In the genomic region with DNA sequence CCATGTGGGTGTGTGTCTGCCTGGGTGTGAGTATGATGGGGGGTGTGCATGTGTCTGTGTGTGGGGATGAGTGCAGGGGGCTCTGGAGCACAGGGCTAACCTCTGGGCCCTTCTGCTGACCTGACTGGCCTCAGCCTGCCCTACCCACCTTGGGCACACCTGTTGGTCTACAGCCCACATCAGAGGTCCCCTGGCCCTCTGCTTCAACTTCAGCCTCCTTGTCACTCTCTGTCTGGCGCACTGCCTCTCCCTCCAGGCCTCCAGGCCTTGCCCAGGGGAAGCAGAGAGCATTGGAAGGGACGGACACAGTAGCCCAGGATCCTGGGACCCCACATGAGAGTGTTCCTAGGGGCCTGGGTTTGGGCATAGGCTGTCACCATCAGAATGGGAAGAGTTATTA, we compare ENCODE assay signal across 22 cellular contexts.
DNase-seq lines count a peak whose midpoint lies in the region; ATAC-seq and TF ChIP-seq lines count a peak whose summit lies in the region.
"Had no signal": no experiment of that assay in that cellular context is flagged by ENCODE, and none has a peak within 500 bp of the region (broad histone marks: within the 10 kb centered on the region; RNA-seq: fewer than 3 reads in every experiment).

No MANE protein-coding gene starts in this region.

- H3K27ac ChIP-seq in RWPE1 (peak overlapping the region; percentile 37; the same call in 1 of the 2 replicates), mesenchymal stem cell (ENCODE audit: low read length, poor library complexity, severe bottlenecking) (no peak overlapping the region)
- H3K27ac ChIP-seq: GM23248, KMS-11, Peyer's patch, SJCRH30 had no signal

- CTCF ChIA-PET in RWPE1 (lab: Yijun Ruan, JAX): no interaction called here

- H3K4me3 Mint-ChIP-seq in progenitor cell of endocrine pancreas (ENCODE audit: low read depth): no peak overlapping the region
- no peak overlapping the region for H3K4me3 Mint-ChIP-seq in stimulated activated naive CD8-positive, alpha-beta T cell treated with anti-CD3 and anti-CD28 coated beads, Interleukin-15, amount 100 ng/mL, for 72 hours
- H3K4me3 Mint-ChIP-seq: H9 had no signal

- WGBS in mesenchymal stem cell: 100% methylated on average over 2 of the region's 2 CpGs

- H3K36me3 ChIP-seq in mesenchymal stem cell (ENCODE audit: control insufficient read depth in 1 of 2, insufficient read depth in 2 of 2, low read depth in 1 of 2, low read length in 2 of 2): no peaks in the 10 kb centered on the region
- H3K36me3 ChIP-seq: BE2C, Peyer's patch, SJCRH30 had no signal

- no peak overlapping the region for H2AK5ac ChIP-seq in mesenchymal stem cell (ENCODE audit: low read length, severe bottlenecking)

- no peaks in the 10 kb centered on the region for H3K36me3 Mint-ChIP-seq in progenitor cell of endocrine pancreas (ENCODE audit: insufficient read depth)

- peak overlapping the region in 1 of 2 experiments; percentile 62 for H3K14ac ChIP-seq in mesenchymal stem cell (ENCODE audit: low read length in 2 of 2)

- no peak overlapping the region for H3K23ac ChIP-seq in mesenchymal stem cell (ENCODE audit: low read length in 2 of 2)

- peak; percentile 1 for DNase-seq in AG08396 (ENCODE audit: low spot score)
- DNase-seq in RWPE1 (ENCODE audit: low spot score): no peak
- no peak for DNase-seq in mesenchymal stem cell
- DNase-seq in progenitor cell of endocrine pancreas (ENCODE audit: low spot score, unreplicated experiment): peak; percentile 2
- DNase-seq in midbrain (lab: John Stamatoyannopoulos, UW): no peak
- no peak for DNase-seq in NCI-H1105 (lab: John Stamatoyannopoulos, UW)
- DNase-seq in stimulated activated naive CD8-positive, alpha-beta T cell treated with anti-CD3 and anti-CD28 coated beads, Interleukin-15, amount 100 ng/mL, for 72 hours: no peak
- DNase-seq: BE2C, EL, GF-D8, GM23248, H9, NCI-H1092 treated with DMSO at 0.1 percent for 48 hours, NCI-H146, NCI-H2029 treated with DMSO at 0.1 percent for 48 hours, NCI-H2171, NCI-H524 treated with DMSO at 0.1 percent for 48 hours, NCI-H82, Peyer's patch, SJCRH30 had no signal

- no peak overlapping the region for H3K27ac Mint-ChIP-seq in progenitor cell of endocrine pancreas
- H3K27ac Mint-ChIP-seq in stimulated activated naive CD8-positive, alpha-beta T cell treated with anti-CD3 and anti-CD28 coated beads, Interleukin-15, amount 100 ng/mL, for 72 hours: no peak overlapping the region
- H3K27ac Mint-ChIP-seq: H9 had no signal

- POLR2A ChIA-PET in RWPE1 (lab: Yijun Ruan, JAX; ENCODE audit: low non-redundant PET): no interaction called here

- H2BK5ac ChIP-seq in mesenchymal stem cell (ENCODE audit: low read depth, low read length, poor library complexity, severe bottlenecking): no peak overlapping the region

- no peaks in the 10 kb centered on the region for H3K4me1 Mint-ChIP-seq in progenitor cell of endocrine pancreas (ENCODE audit: low read depth)
- no peaks in the 10 kb centered on the region for H3K4me1 Mint-ChIP-seq in stimulated activated naive CD8-positive, alpha-beta T cell treated with anti-CD3 and anti-CD28 coated beads, Interleukin-15, amount 100 ng/mL, for 72 hours

- peak overlapping the region; percentile 6 for H4K8ac ChIP-seq in mesenchymal stem cell (ENCODE audit: low read length)

- peak overlapping the region in 1 of 2 experiments; percentile 12 for H3K18ac ChIP-seq in mesenchymal stem cell (ENCODE audit: low read depth in 1 of 2, low read length in 2 of 2)

- H2BK120ac ChIP-seq in mesenchymal stem cell (ENCODE audit: low read depth, low read length): no peak overlapping the region

- TF ChIP-seq CTCF in RWPE1 (conservative IDR thresholded peaks at IDR 0.05; ENCODE audit: low read depth) (no peak), progenitor cell of endocrine pancreas (IDR thresholded peaks at IDR 0.05; ENCODE audit: unreplicated experiment) (no peak)

- no peak overlapping the region for H3K4me3 ChIP-seq in mesenchymal stem cell (ENCODE audit: insufficient read depth in 1 of 2, low read depth in 1 of 2, low read length in 2 of 2)
- H3K4me3 ChIP-seq: GM23248, Peyer's patch, SJCRH30 had no signal

- H2BK12ac ChIP-seq in mesenchymal stem cell (ENCODE audit: low read length in 2 of 2): peak overlapping the region in 1 of 2 experiments; percentile 49

- no peak overlapping the region for H2AFZ ChIP-seq in mesenchymal stem cell (ENCODE audit: low read depth, low read length)
- H2AFZ ChIP-seq: GM23248 had no signal

- H3K4ac ChIP-seq in mesenchymal stem cell (ENCODE audit: low read depth in 1 of 2, low read length in 2 of 2): peak overlapping the region in 1 of 2 experiments; percentile 75

- no peaks in the 10 kb centered on the region for H3K79me1 ChIP-seq in mesenchymal stem cell (replicated peaks; ENCODE audit: low read length, poor library complexity, severe bottlenecking)

- H2BK15ac ChIP-seq in mesenchymal stem cell (ENCODE audit: low read depth, poor library complexity, severe bottlenecking): no peak overlapping the region

- peaks cover 0 to 55% of the 10 kb centered on the region in 2 experiments for H3K27me3 ChIP-seq in mesenchymal stem cell (ENCODE audit: control insufficient read depth in 1 of 2, insufficient read depth in 1 of 2, low read length in 2 of 2)
- H3K27me3 ChIP-seq: BE2C, Peyer's patch, SJCRH30 had no signal

- H3K4me1 ChIP-seq in mesenchymal stem cell (ENCODE audit: control insufficient read depth, insufficient read depth, low read depth, low read length): peaks cover 4% of the 10 kb centered on the region
- H3K4me1 ChIP-seq: BE2C, Peyer's patch, SJCRH30 had no signal

- H3K9ac ChIP-seq in mesenchymal stem cell (ENCODE audit: low read length): no peak overlapping the region
- H3K9ac ChIP-seq: GM23248, KMS-11 had no signal

- peaks cover 20% of the 10 kb centered on the region for H3K9me3 Mint-ChIP-seq in progenitor cell of endocrine pancreas (ENCODE audit: low read depth)
- no peaks in the 10 kb centered on the region for H3K9me3 Mint-ChIP-seq in stimulated activated naive CD8-positive, alpha-beta T cell treated with anti-CD3 and anti-CD28 coated beads, Interleukin-15, amount 100 ng/mL, for 72 hours

- no peak for ATAC-seq in stimulated activated naive CD8-positive, alpha-beta T cell treated with anti-CD3 and anti-CD28 coated beads, Interleukin-15, amount 100 ng/mL, for 72 hours
- no peak for ATAC-seq in GM18907 (IDR thresholded peaks at IDR 0.05; ENCODE audit: unreplicated experiment)

- no peaks in the 10 kb centered on the region for H3K9me3 ChIP-seq in mesenchymal stem cell (ENCODE audit: control insufficient read depth, low read length)
- H3K9me3 ChIP-seq: BE2C, Peyer's patch, SJCRH30 had no signal

- no peaks in the 10 kb centered on the region for H3K27me3 Mint-ChIP-seq in progenitor cell of endocrine pancreas
- H3K27me3 Mint-ChIP-seq in stimulated activated naive CD8-positive, alpha-beta T cell treated with anti-CD3 and anti-CD28 coated beads, Interleukin-15, amount 100 ng/mL, for 72 hours: no peaks in the 10 kb centered on the region

- no peak overlapping the region for H3K4me2 ChIP-seq in mesenchymal stem cell (ENCODE audit: low read length, poor library complexity, severe bottlenecking)
- H3K4me2 ChIP-seq: KMS-11 had no signal

- peak overlapping the region; percentile 61 for H4K91ac ChIP-seq in mesenchymal stem cell (ENCODE audit: low read length)

Comparison
In these comparisons a context has a peak if more than half of its experiments do, and no peak if none do; other contexts are left out.
1. DNase-seq: peak in AG08396 (single experiment) and progenitor cell of endocrine pancreas (single experiment); none in RWPE1 (single experiment), mesenchymal stem cell (single experiment), midbrain (single experiment), NCI-H1105 (single experiment) and stimulated activated naive CD8-positive, alpha-beta T cell treated with anti-CD3 and anti-CD28 coated beads, Interleukin-15, amount 100 ng/mL, for 72 hours (0 of 2).